ENCODE assay signal across 11 cellular contexts in the genomic region with DNA sequence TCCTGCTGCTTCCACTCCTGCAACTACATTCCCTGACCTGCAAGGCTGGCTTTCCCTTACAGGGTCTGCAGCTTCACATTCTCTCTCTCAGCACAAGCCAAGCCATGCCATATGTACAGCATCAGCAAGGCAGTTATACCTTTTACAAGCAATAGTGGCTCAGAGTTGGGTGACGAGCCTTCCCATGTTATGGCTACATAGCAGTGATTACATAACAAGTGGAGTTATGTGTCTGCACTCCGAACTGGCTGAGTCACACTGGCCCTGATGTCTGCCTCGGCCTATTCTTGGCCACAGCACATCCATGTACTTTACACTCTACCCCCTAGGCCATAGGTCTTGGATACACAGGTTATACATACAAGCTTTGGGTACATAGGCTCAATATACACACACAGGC. TPM values are rescaled to one million over a fixed set of nuclear protein-coding genes. Genes with fewer than 3 reads are reported as not detected.
DNase-seq lines count a peak whose midpoint lies in the region; ATAC-seq and TF ChIP-seq lines count a peak whose summit lies in the region.
"Had no signal": no experiment of that assay in that cellular context is flagged by ENCODE, and none has a peak within 500 bp of the region (broad histone marks: within the 10 kb centered on the region; RNA-seq: fewer than 3 reads in every experiment).

No MANE protein-coding gene starts in this region.

- TF ChIP-seq CTCF in AG10803 (conservative IDR thresholded peaks at IDR 0.05; ENCODE audit: low read length): no peak
- TF ChIP-seq CTCF in endodermal cell (conservative IDR thresholded peaks at IDR 0.05): no peak
- no peak for TF ChIP-seq CTCF in lower lobe of right lung (IDR thresholded peaks at IDR 0.05)

- no peaks in the 10 kb centered on the region for H3K36me3 Mint-ChIP-seq in endodermal cell (ENCODE audit: low read depth)

- intact Hi-C loops in lower lobe of right lung (cut with DNase I) (no loop called here), Right ventricle myocardium inferior (cut with DNase I) (no loop called here)

- peaks cover 25% of the 10 kb centered on the region for H3K9me3 Mint-ChIP-seq in endodermal cell

- H3K4me3 Mint-ChIP-seq in endodermal cell: no peak overlapping the region

- H3K27me3 ChIP-seq in endodermal cell (ENCODE audit: control insufficient read depth, insufficient read depth, low read length, poor library complexity, severe bottlenecking): no peaks in the 10 kb centered on the region
- H3K27me3 ChIP-seq in lower lobe of right lung (ENCODE audit: low read depth): no peaks in the 10 kb centered on the region
- H3K27me3 ChIP-seq: ascending aorta had no signal

- peak; percentile 91 for DNase-seq in AG10803 (ENCODE audit: low read depth)
- DNase-seq in M059J (ENCODE audit: low read depth): peak; percentile 78
- peak; percentile 41 for DNase-seq in endodermal cell
- DNase-seq in lower lobe of right lung: no peak
- DNase-seq in effector CD4-positive, alpha-beta T cell: no peak
- no peak for DNase-seq in SHP77 treated with DMSO at 0.1 percent for 48 hours (lab: John Stamatoyannopoulos, UW)
- DNase-seq in Right ventricle myocardium inferior (ENCODE audit: missing footprints): no peak
- DNase-seq: MM.1S, NCI-H345 had no signal

- no peaks in the 10 kb centered on the region for H3K27me3 Mint-ChIP-seq in endodermal cell (ENCODE audit: insufficient read depth)

- WGBS in endodermal cell (ENCODE audit: insufficient coverage in 1 of 2, insufficient read length in 1 of 2), 2 experiments: 86 to 94% methylated on average over 3 of the region's 3 CpGs

- no peak overlapping the region for H3K27ac ChIP-seq in endodermal cell (ENCODE audit: low read depth, low read length)
- H3K27ac ChIP-seq in lower lobe of right lung: no peak overlapping the region
- H3K27ac ChIP-seq: ascending aorta had no signal

- H3K4me1 Mint-ChIP-seq in endodermal cell: peaks cover 6% of the 10 kb centered on the region

- H3K9ac ChIP-seq in endodermal cell (ENCODE audit: extremely low read depth, low read length, poor library complexity, severe bottlenecking): no peak overlapping the region

- H3K4me1 ChIP-seq in endodermal cell (ENCODE audit: control insufficient read depth, insufficient read depth, low read length): peaks cover 4% of the 10 kb centered on the region
- H3K4me1 ChIP-seq in lower lobe of right lung: no peaks in the 10 kb centered on the region
- H3K4me1 ChIP-seq: ascending aorta had no signal

- ATAC-seq in lower lobe of right lung (peak; percentile 48 to 67), HG03571 (IDR thresholded peaks at IDR 0.05; ENCODE audit: unreplicated experiment) (no peak), Right ventricle myocardium inferior (no peak)

- no peak overlapping the region for H3K27ac Mint-ChIP-seq in endodermal cell

- H3K9me3 ChIP-seq in endodermal cell (ENCODE audit: control insufficient read depth, low read length) (peaks cover 27% of the 10 kb centered on the region), lower lobe of right lung (peaks cover 17% of the 10 kb centered on the region)

- H3K36me3 ChIP-seq in endodermal cell (ENCODE audit: control insufficient read depth, insufficient read depth, low read length) (no peaks in the 10 kb centered on the region), lower lobe of right lung (no peaks in the 10 kb centered on the region)
- H3K36me3 ChIP-seq: ascending aorta had no signal

- H3K4me3 ChIP-seq in AG10803 (ENCODE audit: low read length) (no peak overlapping the region), endodermal cell (ENCODE audit: low read length) (no peak overlapping the region), lower lobe of right lung (no peak overlapping the region)
- H3K4me3 ChIP-seq: ascending aorta had no signal

RNA-seq across cellular contexts. Expression of a gene that starts 52.0 kb away (rescaled TPM):
- 0.39 and 0.44 TPM in 2 replicates for total RNA-seq in M059J (2014; rRNA removed; shearing (Covaris generic))
- total RNA-seq in endodermal cell (1 to 10 TPM; 1.4 to 2.1 TPM), lower lobe of right lung (4.4 TPM), Right ventricle myocardium inferior (1.7 TPM)
- polyA plus RNA-seq in endodermal cell (2013, experiment 1 of 2): 15.0 TPM
- polyA plus RNA-seq in endodermal cell (2013, experiment 2 of 2): 18.3 TPM

Comparison
In these comparisons a context has a peak if more than half of its experiments do, and no peak if none do; other contexts are left out.
1. DNase-seq: peak in AG10803 (single experiment), M059J (single experiment) and endodermal cell (single experiment); none in lower lobe of right lung (single experiment), effector CD4-positive, alpha-beta T cell (single experiment), SHP77 treated with DMSO at 0.1 percent for 48 hours (single experiment) and Right ventricle myocardium inferior (single experiment).
2. ATAC-seq: peak in lower lobe of right lung (2 of 2); none in HG03571 (single experiment) and Right ventricle myocardium inferior (single experiment).